Comparison of ENCODE assay signal across 8 cellular contexts in the genomic region with DNA sequence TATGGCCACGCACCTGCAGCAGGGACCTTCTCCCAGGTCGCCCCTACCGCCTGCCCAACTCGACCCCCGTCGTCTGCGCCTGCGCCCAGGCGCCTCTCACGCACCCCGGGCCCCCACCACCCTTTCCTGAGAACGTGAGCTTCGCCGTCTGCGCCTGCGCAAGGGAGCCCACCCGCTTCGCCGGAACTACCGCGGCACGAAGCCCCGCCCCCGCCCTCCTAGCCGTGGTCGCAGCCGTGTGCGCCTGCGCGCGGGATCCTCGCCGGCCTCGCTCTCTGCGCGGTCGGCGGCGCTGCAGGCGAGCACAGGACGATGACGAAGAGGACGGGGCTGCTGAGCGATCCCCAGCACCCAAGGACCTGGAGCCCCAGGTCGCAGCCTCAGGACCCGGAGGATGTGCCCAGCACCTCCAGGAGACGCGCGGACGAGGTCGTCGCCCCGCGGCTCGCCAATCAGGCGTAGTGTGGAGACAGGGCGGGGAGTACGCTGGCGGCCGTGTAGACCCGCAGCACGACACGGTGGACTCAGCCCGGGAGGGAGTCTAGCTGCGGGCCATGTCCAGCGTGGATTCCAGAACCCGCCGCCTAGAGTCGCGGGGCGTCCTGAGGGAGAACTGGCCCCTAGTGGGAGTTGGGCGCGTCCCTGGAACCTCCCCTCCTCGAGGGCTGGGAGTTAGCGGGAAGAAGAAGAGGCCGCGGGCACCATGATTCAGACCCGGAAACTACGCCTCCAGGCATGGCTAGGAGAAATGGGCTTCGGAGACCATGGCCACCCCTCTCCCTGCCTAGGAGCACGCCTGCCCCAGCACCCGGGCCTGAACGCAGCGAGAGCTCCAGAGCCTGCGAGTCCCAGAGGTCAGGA.
DNase-seq lines count a peak whose midpoint lies in the region; ATAC-seq, FAIRE-seq and TF ChIP-seq lines count a peak whose summit lies in the region.

No MANE protein-coding gene starts in this region.

- CTCF ChIA-PET in H1 (lab: Charles Lee; ENCODE audit: partially characterized antibody) (interaction anchor here (1.3 kb wide), 1 partner anchor 134 kb away, joined by 4 read pairs; no protein-coding TSS in a partner anchor), OCI-LY7 (lab: Charles Lee; ENCODE audit: unreplicated experiment) (no interaction called here)

- H3K4me1 ChIP-seq in H1 (replicated peaks in 1 of 4; ENCODE audit: control insufficient read depth in 3 of 4, insufficient read depth in 4 of 4, low read length in 3 of 4) = peaks cover 11 to 21% (median 20%) of the 10 kb centered on the region in 4 experiments; a peak in 5 of 7 replicates
- H3K4me1 ChIP-seq in mucosa of rectum (ENCODE audit: control insufficient read depth in 2 of 2, insufficient read depth in 2 of 2, low read length in 2 of 2) = no peaks in the 10 kb centered on the region
- no peaks in the 10 kb centered on the region for H3K4me1 ChIP-seq in OCI-LY7 (ENCODE audit: insufficient read depth, low read length, poor library complexity, severe bottlenecking)

- H4K20me1 ChIP-seq in H1 (replicated peaks in 1 of 2; ENCODE audit: control insufficient read depth in 1 of 2, insufficient read depth in 2 of 2, low read length in 2 of 2) (no peaks in the 10 kb centered on the region), OCI-LY7 (ENCODE audit: insufficient read depth, low read length) (no peaks in the 10 kb centered on the region)

- H3K4me3 ChIP-seq in H1 (ENCODE audit: extremely low read depth in 1 of 4, insufficient read depth in 2 of 4, low read depth in 3 of 4, low read length in 4 of 4) (no peak overlapping the region), mucosa of rectum (ENCODE audit: low read length in 2 of 2) (peak overlapping the region; percentile 69 to 70), OCI-LY7 (ENCODE audit: low read depth, low read length, poor library complexity, severe bottlenecking) (no peak overlapping the region)

- no peak for TF ChIP-seq CTCF in H1 (IDR thresholded peaks at IDR 0.05; ENCODE audit: control extremely low read depth in 1 of 3, insufficient read depth in 1 of 3, low read depth in 1 of 3, low read length in 3 of 3)
- no peak for TF ChIP-seq CTCF in OCI-LY7 (conservative IDR thresholded peaks at IDR 0.05; ENCODE audit: low read length)

- H4K91ac ChIP-seq in H1 (replicated peaks; ENCODE audit: insufficient read length, low read length) = peak overlapping the region; percentile 45

- no TSS peak for BruUV-seq in OCI-LY7 (replicated peaks; lab: Mats Ljungman, UMichigan)

- POLR2A ChIA-PET in H1 (lab: Charles Lee; ENCODE audit: partially characterized antibody) = no interaction called here
- POLR2A ChIA-PET in OCI-LY7 (lab: Charles Lee) = no interaction called here

- no peak overlapping the region for H4K5ac ChIP-seq in H1 (ENCODE audit: insufficient read length, low read depth, low read length)

- no peak overlapping the region; the same call in 1 of the 2 replicates for H3K27ac ChIP-seq in H1 (ENCODE audit: low read depth, low read length)
- peak overlapping the region; percentile 43 to 57 for H3K27ac ChIP-seq in mucosa of rectum (ENCODE audit: low read depth in 2 of 2, low read length in 2 of 2)
- H3K27ac ChIP-seq in OCI-LY7 (ENCODE audit: low read depth, low read length, poor library complexity, severe bottlenecking) = no peak overlapping the region

- no peaks in the 10 kb centered on the region for H3K79me1 ChIP-seq in H1 (ENCODE audit: low read depth, low read length)

- no peak for TF ChIP-seq RAD21 in H1 (IDR thresholded peaks at IDR 0.05 in 1 of 2, conservative IDR thresholded peaks at IDR 0.05 in 1 of 2; ENCODE audit: low read depth in 2 of 2, low read length in 2 of 2)

- H3K27me3 ChIP-seq in H1 (replicated peaks in 1 of 4; ENCODE audit: control insufficient read depth in 3 of 4, extremely low read depth in 1 of 4, insufficient read depth in 3 of 4, low read length in 3 of 4) (no peaks in the 10 kb centered on the region), mucosa of rectum (ENCODE audit: control insufficient read depth in 2 of 2, insufficient read depth in 2 of 2, low read length in 2 of 2) (no peaks in the 10 kb centered on the region)

- DNase-seq in activated CD8-positive, alpha-beta memory T cell treated with anti-CD3 and anti-CD28 coated beads, Interleukin-2, amount 50 U/mL, for 24 hours (ENCODE audit: extremely low read depth) = peak; percentile 37
- no peak for DNase-seq in H1 (ENCODE audit: low read depth in 1 of 2, low spot score in 2 of 2)
- DNase-seq in stimulated activated CD8-positive, alpha-beta memory T cell treated with anti-CD3 and anti-CD28 coated beads, Interleukin-4, amount 100 ng/mL, for 48 hours = peak; percentile 82
- DNase-seq in OCI-LY7 (ENCODE audit: low spot score) = no peak

- TF ChIP-seq POLR2A in H1 (IDR thresholded peaks at IDR 0.05; ENCODE audit: control extremely low read depth in 1 of 2, low read depth in 2 of 2, low read length in 2 of 2) = no peak

- ATAC-seq in HG03457 (IDR thresholded peaks at IDR 0.05; ENCODE audit: unreplicated experiment) (peak; percentile 54), HG03135 (IDR thresholded peaks at IDR 0.05; ENCODE audit: unreplicated experiment) (no peak), HG03442 (IDR thresholded peaks at IDR 0.05; ENCODE audit: unreplicated experiment) (no peak)

- peak overlapping the region; percentile 47; the same call in 1 of the 2 replicates for H2BK5ac ChIP-seq in H1 (ENCODE audit: low read depth, low read length)

- H3K9me2 ChIP-seq in OCI-LY7 (ENCODE audit: insufficient read depth, low read length) = no peaks in the 10 kb centered on the region

- no peak for TF ChIP-seq EP300 in H1 (IDR thresholded peaks at IDR 0.05; ENCODE audit: borderline replicate concordance in 1 of 2, low read depth in 2 of 2, low read length in 2 of 2)

- no peak for FAIRE-seq in H1 (lab: Jason Lieb, UNC)

- H3K9me3 ChIP-seq in H1 (ENCODE audit: insufficient read depth in 2 of 2, low read depth in 1 of 2, low read length in 1 of 2) = peaks cover 0 to 9% of the 10 kb centered on the region in 2 experiments; a peak in 1 of 4 replicates
- no peaks in the 10 kb centered on the region for H3K9me3 ChIP-seq in mucosa of rectum (ENCODE audit: control insufficient read depth in 2 of 2, low read length in 2 of 2)
- no peaks in the 10 kb centered on the region for H3K9me3 ChIP-seq in OCI-LY7 (ENCODE audit: low read length)

- intact Hi-C loops in OCI-LY7 (cut with micrococcal nuclease; ENCODE audit: unreplicated experiment) = no loop called here

- H2AK5ac ChIP-seq in H1 (ENCODE audit: low read depth, low read length) = no peak overlapping the region; the same call in 1 of the 2 replicates

- H3K56ac ChIP-seq in H1 (replicated peaks; ENCODE audit: insufficient read length, low read depth, low read length) = no peak overlapping the region

- no peak overlapping the region for H3K9ac ChIP-seq in H1 (replicated peaks in 1 of 4; ENCODE audit: extremely low read depth in 1 of 4, low read depth in 3 of 4, low read length in 3 of 4)
- H3K9ac ChIP-seq in mucosa of rectum (ENCODE audit: low read depth in 1 of 2, low read length in 2 of 2) = peak overlapping the region; percentile 32 to 72

- H2AFZ ChIP-seq in H1 (ENCODE audit: low read length) (no peak overlapping the region), OCI-LY7 (ENCODE audit: low read length) (no peak overlapping the region)

- H3K23ac ChIP-seq in H1 (ENCODE audit: insufficient read length) = no peak overlapping the region

- H3K14ac ChIP-seq in H1 (ENCODE audit: insufficient read length) = no peak overlapping the region

- peak overlapping the region; percentile 49; the same call in 1 of the 2 replicates for H3K18ac ChIP-seq in H1 (ENCODE audit: extremely low read depth, low read length)

- H2BK12ac ChIP-seq in H1 (ENCODE audit: low read depth, low read length) = peak overlapping the region; percentile 33; the same call in 1 of the 2 replicates

- WGBS in H1 (ENCODE audit: extremely low coverage in 1 of 2, insufficient coverage in 1 of 2, insufficient read length in 1 of 2, insufficient replicate concordance in 2 of 2, low coverage in 1 of 2, low lambda C conversion rate in 2 of 2, missing lambda C conversion rate in 1 of 2), 2 experiments = 88% methylated on average over 68 of the region's 85 CpGs; no CpG with 5 or more reads in 1 of the 2 experiments

- H2BK120ac ChIP-seq in H1 (replicated peaks; ENCODE audit: low read depth, low read length) = no peak overlapping the region

- H3K23me2 ChIP-seq in H1 (ENCODE audit: low read depth, low read length) = peaks cover 3% of the 10 kb centered on the region; the same call in 1 of the 2 replicates

- H2BK15ac ChIP-seq in H1 (ENCODE audit: low read length) = no peak overlapping the region

- H3K36me3 ChIP-seq in H1 (ENCODE audit: control insufficient read depth in 2 of 4, insufficient read depth in 4 of 4, low read length in 3 of 4) (peaks cover 0 to 5% (median 0%) of the 10 kb centered on the region in 4 experiments; a peak in 1 of 8 replicates), mucosa of rectum (ENCODE audit: control insufficient read depth in 2 of 2, insufficient read depth in 2 of 2, low read length in 2 of 2) (no peaks in the 10 kb centered on the region), OCI-LY7 (ENCODE audit: insufficient read depth, low read length) (no peaks in the 10 kb centered on the region)

- 0 out of 2 replicates have a peak overlapping the region, but pooled peaks have one; percentile 44 for H2BK20ac ChIP-seq in H1 (ENCODE audit: low read length)

- H3K4ac ChIP-seq in H1 (replicated peaks; ENCODE audit: insufficient read length, low read depth, low read length) = peak overlapping the region; percentile 25

- H3K4me2 ChIP-seq in H1 (ENCODE audit: insufficient read depth in 1 of 2, low read depth in 2 of 2, low read length in 2 of 2) = no peak overlapping the region; a peak in 1 of 4 replicates
- H3K4me2 ChIP-seq in OCI-LY7 (ENCODE audit: low read length) = no peak overlapping the region

- H3K79me2 ChIP-seq in H1 (ENCODE audit: control insufficient read depth in 1 of 2, insufficient read depth in 2 of 2, low read length in 2 of 2) (no peaks in the 10 kb centered on the region), OCI-LY7 (ENCODE audit: insufficient read depth, low read depth, low read length) (no peaks in the 10 kb centered on the region)

- no peak overlapping the region for H4K8ac ChIP-seq in H1 (ENCODE audit: extremely low read depth, insufficient read depth, low read length)

TF ChIP-seq in H1, 55 proteins besides CTCF, POLR2A, EP300 and RAD21:
- no peak for TF ChIP-seq BACH1 (IDR thresholded peaks at IDR 0.05; ENCODE audit: low read length)
- 0 out of 2 replicates have a peak, but pooled peaks have one; percentile 17 for TF ChIP-seq NRF1 (IDR thresholded peaks at IDR 0.05; ENCODE audit: low read depth, low read length)

Comparison
In these comparisons a context has a peak if more than half of its experiments do, and no peak if none do; other contexts are left out.
1. DNase-seq: peak in activated CD8-positive, alpha-beta memory T cell treated with anti-CD3 and anti-CD28 coated beads, Interleukin-2, amount 50 U/mL, for 24 hours (single experiment) and stimulated activated CD8-positive, alpha-beta memory T cell treated with anti-CD3 and anti-CD28 coated beads, Interleukin-4, amount 100 ng/mL, for 48 hours (single experiment); none in H1 (0 of 2) and OCI-LY7 (single experiment).
2. H3K27ac ChIP-seq: peak in mucosa of rectum (2 of 2); none in H1 (single experiment) and OCI-LY7 (single experiment).
3. H3K4me3 ChIP-seq: peak in mucosa of rectum (2 of 2); none in H1 (0 of 4) and OCI-LY7 (single experiment).
4. H3K9ac ChIP-seq: peak in mucosa of rectum (2 of 2); none in H1 (0 of 4).